ENCODE assay signal across 18 cellular contexts in genomic region chr18:46302866-46303485, GRCh38.
DNase-seq lines count a peak whose midpoint lies in the region; ATAC-seq and TF ChIP-seq lines count a peak whose summit lies in the region.
"Had no signal": no experiment of that assay in that cellular context is flagged by ENCODE, and none has a peak within 500 bp of the region (broad histone marks: within the 10 kb centered on the region; RNA-seq: fewer than 3 reads in every experiment).

No MANE protein-coding gene starts in this region.

- WGBS in spleen, 5 donors = 77 to 86% (median 83%) methylated on average over 9 to 11 of the region's 11 CpGs

- H3K36me3 ChIP-seq in spleen = no peaks in the 10 kb centered on the region
- H3K36me3 ChIP-seq: lower lobe of right lung had no signal

- TF ChIP-seq POLR2A in spleen (IDR thresholded peaks at IDR 0.05) = no peak

- H3K36me3 Mint-ChIP-seq in activated CD8-positive, alpha-beta memory T cell treated with anti-CD3 and anti-CD28 coated beads, Interleukin-2, amount 10 ng/mL, durations not matched to agents 7 days and 5 days = no peaks in the 10 kb centered on the region
- peaks cover 11% of the 10 kb centered on the region for H3K36me3 Mint-ChIP-seq in chondrocyte (ENCODE audit: low read depth)
- H3K36me3 Mint-ChIP-seq: activated naive CD8-positive, alpha-beta T cell treated with anti-CD3 and anti-CD28 coated beads for 36 hours had no signal

- no peaks in the 10 kb centered on the region for H3K4me1 ChIP-seq in spleen
- H3K4me1 ChIP-seq: body of pancreas, Caco-2, lower lobe of right lung had no signal

- no peak overlapping the region for H3K27ac Mint-ChIP-seq in activated CD8-positive, alpha-beta memory T cell treated with anti-CD3 and anti-CD28 coated beads, Interleukin-2, amount 10 ng/mL, durations not matched to agents 7 days and 5 days
- no peak overlapping the region for H3K27ac Mint-ChIP-seq in chondrocyte (ENCODE audit: unreplicated experiment)
- H3K27ac Mint-ChIP-seq: activated naive CD8-positive, alpha-beta T cell treated with anti-CD3 and anti-CD28 coated beads for 36 hours; T-helper 1 cell treated with Interleukin-12 subunit alpha and Interleukin-12 subunit beta and Interleukin-4 antibody, amounts not matched to agents 30 μg/mL and 1 μg/mL, for 36 hours had no signal

- peak overlapping the region; percentile 2 for H3K4me3 Mint-ChIP-seq in activated CD8-positive, alpha-beta memory T cell treated with anti-CD3 and anti-CD28 coated beads, Interleukin-2, amount 10 ng/mL, durations not matched to agents 7 days and 5 days
- peak overlapping the region; percentile 58 for H3K4me3 Mint-ChIP-seq in chondrocyte (ENCODE audit: unreplicated experiment)
- H3K4me3 Mint-ChIP-seq: activated naive CD8-positive, alpha-beta T cell treated with anti-CD3 and anti-CD28 coated beads for 36 hours; T-helper 1 cell treated with Interleukin-12 subunit alpha and Interleukin-12 subunit beta and Interleukin-4 antibody, amounts not matched to agents 30 μg/mL and 1 μg/mL, for 36 hours had no signal

- CTCF ChIA-PET in activated CD8-positive, alpha-beta memory T cell treated with anti-CD3 and anti-CD28 coated beads, Interleukin-2, amount 10 ng/mL, durations not matched to agents 7 days and 5 days (lab: Charles Lee) = interaction anchor here (0.6 to 1.1 kb wide), 2 partner anchors 22 to 355 kb away, joined by 3 read pairs; no protein-coding TSS in a partner anchor

- no peak for DNase-seq in activated CD8-positive, alpha-beta memory T cell treated with anti-CD3 and anti-CD28 coated beads, Interleukin-2, amount 10 ng/mL, durations not matched to agents 7 days and 5 days
- no peak for DNase-seq in activated CD8-positive, alpha-beta memory T cell treated with anti-CD3 and anti-CD28 coated beads, Interleukin-2, amount 50 U/mL, for 4 hours
- DNase-seq in NCI-H510A (lab: John Stamatoyannopoulos, UW) (peak; percentile 24), chondrocyte (ENCODE audit: low spot score) (no peak), spleen (peak; percentile 48), ACHN (no peak)
- DNase-seq in stimulated activated CD4-positive, alpha-beta T cell treated with anti-CD3 and anti-CD28 coated beads, Interleukin-15, amount 100 ng/mL, for 24 hours = no peak
- DNase-seq: activated CD4-positive, alpha-beta T cell treated with anti-CD3 and anti-CD28 coated beads for 4 hours; activated naive CD8-positive, alpha-beta T cell treated with anti-CD3 and anti-CD28 coated beads for 36 hours; body of pancreas; Caco-2; cerebellar nuclear complex; lower lobe of right lung; mucosa of descending colon; NCI-H2107; substantia nigra had no signal

- H3K27me3 ChIP-seq in spleen (replicated peaks in 1 of 7) = peaks cover 0 to 4% (median 0%) of the 10 kb centered on the region in 7 donors
- H3K27me3 ChIP-seq: body of pancreas had no signal

- no peak overlapping the region for H3K4me3 ChIP-seq in spleen
- H3K4me3 ChIP-seq: body of pancreas, lower lobe of right lung, mucosa of descending colon had no signal

- TF ChIP-seq CTCF in chondrocyte (IDR thresholded peaks at IDR 0.05) (no peak), spleen (IDR thresholded peaks at IDR 0.05 in 8 of 11, conservative IDR thresholded peaks at IDR 0.05 in 3 of 11) (no peak)

- peaks cover 0 to 20% (median 14%) of the 10 kb centered on the region in 8 donors for H3K9me3 ChIP-seq in spleen
- H3K9me3 ChIP-seq: Caco-2, lower lobe of right lung, mucosa of descending colon had no signal

- H3K27ac ChIP-seq in spleen = no peak overlapping the region
- H3K27ac ChIP-seq: body of pancreas, lower lobe of right lung had no signal

- ATAC-seq in activated CD8-positive, alpha-beta memory T cell treated with anti-CD3 and anti-CD28 coated beads, Interleukin-2, amount 10 ng/mL, durations not matched to agents 7 days and 5 days = no peak
- no peak for ATAC-seq in HG02571 (IDR thresholded peaks at IDR 0.05; ENCODE audit: unreplicated experiment)
- ATAC-seq: body of pancreas, lower lobe of right lung, mucosa of descending colon had no signal

- intact Hi-C loops in spleen (cut with DNase I; ENCODE audit: low total_unique reads) = no loop called here

- no peaks in the 10 kb centered on the region for H3K9me3 Mint-ChIP-seq in activated CD8-positive, alpha-beta memory T cell treated with anti-CD3 and anti-CD28 coated beads, Interleukin-2, amount 10 ng/mL, durations not matched to agents 7 days and 5 days (ENCODE audit: low read depth)
- peaks cover 22% of the 10 kb centered on the region for H3K9me3 Mint-ChIP-seq in chondrocyte (ENCODE audit: low read depth)

- peaks cover 39% of the 10 kb centered on the region for H3K27me3 Mint-ChIP-seq in activated CD8-positive, alpha-beta memory T cell treated with anti-CD3 and anti-CD28 coated beads, Interleukin-2, amount 10 ng/mL, durations not matched to agents 7 days and 5 days
- H3K27me3 Mint-ChIP-seq in chondrocyte (ENCODE audit: low read depth) = peaks cover 27% of the 10 kb centered on the region

- peaks cover 2% of the 10 kb centered on the region for H3K4me1 Mint-ChIP-seq in activated CD8-positive, alpha-beta memory T cell treated with anti-CD3 and anti-CD28 coated beads, Interleukin-2, amount 10 ng/mL, durations not matched to agents 7 days and 5 days
- H3K4me1 Mint-ChIP-seq in chondrocyte (ENCODE audit: low read depth) = no peaks in the 10 kb centered on the region

- in situ Hi-C loops in ACHN (cut with HindIII; ENCODE audit: low pct_ligation_motif_present, low pct_unique_long_range_greater_than_20kb, low sequenced_read_pairs) = no loop called here

Comparison
In these comparisons a context has a peak if more than half of its experiments do, and no peak if none do; other contexts are left out.
1. DNase-seq: peak in NCI-H510A (single experiment) and spleen (single experiment); none in activated CD8-positive, alpha-beta memory T cell treated with anti-CD3 and anti-CD28 coated beads, Interleukin-2, amount 10 ng/mL, durations not matched to agents 7 days and 5 days (single experiment), activated CD8-positive, alpha-beta memory T cell treated with anti-CD3 and anti-CD28 coated beads, Interleukin-2, amount 50 U/mL, for 4 hours (single experiment), chondrocyte (single experiment), stimulated activated CD4-positive, alpha-beta T cell treated with anti-CD3 and anti-CD28 coated beads, Interleukin-15, amount 100 ng/mL, for 24 hours (single experiment) and ACHN (single experiment).